ENCODE assay signal across 8 cellular contexts in the genomic region with DNA sequence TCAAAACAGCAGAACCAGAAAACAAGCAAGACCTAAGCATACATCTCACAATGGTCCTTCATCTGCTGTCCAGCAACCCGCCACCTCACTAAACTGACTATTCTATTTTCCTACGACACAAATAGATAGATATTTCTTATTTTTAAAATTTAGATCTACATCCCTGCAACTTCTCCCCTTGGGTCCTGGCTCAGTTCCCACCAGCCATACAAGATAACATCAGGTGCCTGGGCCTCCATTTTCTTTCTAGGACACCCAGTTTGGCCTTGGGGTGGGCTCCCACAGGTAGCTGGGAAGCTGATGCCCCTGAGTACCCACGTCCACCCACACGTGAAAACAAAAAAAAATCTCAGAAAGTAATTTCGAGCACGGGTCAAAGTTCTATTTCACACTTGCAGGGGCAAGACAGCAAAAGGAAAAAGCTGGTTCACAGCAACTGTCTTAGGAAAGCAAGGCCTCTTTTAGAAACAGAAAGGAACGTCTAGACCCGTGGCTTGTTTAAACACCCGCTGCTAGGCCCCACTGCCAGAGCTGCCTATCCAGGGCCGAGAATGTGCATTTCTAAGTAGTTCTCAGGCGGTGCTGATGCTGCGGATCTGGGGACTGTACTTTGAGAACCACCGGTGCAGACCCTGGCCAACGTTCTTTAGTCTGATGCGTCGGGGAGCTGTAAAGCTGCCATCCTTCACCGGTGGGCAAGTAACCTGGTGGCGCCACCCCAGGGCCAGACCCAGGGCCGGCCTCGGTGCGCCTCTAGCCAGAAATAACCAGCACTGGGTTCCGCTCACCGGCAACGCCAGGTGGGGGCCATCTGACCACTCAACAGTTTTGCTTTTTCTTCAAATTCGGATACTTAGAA. TPM values are rescaled to one million over a fixed set of nuclear protein-coding genes. Genes with fewer than 3 reads are reported as not detected.
DNase-seq lines count a peak whose midpoint lies in the region; ATAC-seq and TF ChIP-seq lines count a peak whose summit lies in the region.

No MANE protein-coding gene starts in this region.

- H3F3A ChIP-seq in Loucy (ENCODE audit: low read depth), result 0 out of 2 replicates have a peak, but pooled peaks cover 13% of the 10 kb centered on the region

- WGBS in mesodermal cell (ENCODE audit: insufficient coverage in 2 of 2), 2 experiments, result 11 to 13% methylated on average over 19 to 21 of the region's 25 CpGs

- no peaks in the 10 kb centered on the region for H4K20me1 ChIP-seq in Loucy (ENCODE audit: insufficient read depth, low read length, poor library complexity, severe bottlenecking)

- no peaks in the 10 kb centered on the region for H3K9me3 ChIP-seq in Loucy (ENCODE audit: insufficient read depth, low read depth, low read length)
- H3K9me3 ChIP-seq in mesodermal cell (ENCODE audit: control insufficient read depth, low read length), result peaks cover 4% of the 10 kb centered on the region

- peak overlapping the region; percentile 90 for H3K4me2 ChIP-seq in Loucy (ENCODE audit: low read depth, low read length, poor library complexity, severe bottlenecking)

- H3K27me3 Mint-ChIP-seq in effector memory CD8-positive, alpha-beta T cell, result peaks cover 6 to 9% of the 10 kb centered on the region in 2 donors
- H3K27me3 Mint-ChIP-seq in stimulated activated naive CD8-positive, alpha-beta T cell treated with anti-CD3 and anti-CD28 coated beads, Interleukin-15, Interleukin-2, amounts not matched to agents 100 ng/mL and 50 ng/mL, for 24 hours, result peaks cover 4% of the 10 kb centered on the region

- H3K36me3 Mint-ChIP-seq in effector memory CD8-positive, alpha-beta T cell (ENCODE audit: insufficient read depth), result peaks cover 30% of the 10 kb centered on the region
- peaks cover 4% of the 10 kb centered on the region for H3K36me3 Mint-ChIP-seq in stimulated activated naive CD8-positive, alpha-beta T cell treated with anti-CD3 and anti-CD28 coated beads, Interleukin-15, Interleukin-2, amounts not matched to agents 100 ng/mL and 50 ng/mL, for 24 hours (ENCODE audit: low read depth)

- H3K4me3 Mint-ChIP-seq in effector memory CD8-positive, alpha-beta T cell, result peak overlapping the region; percentile 87 to 88
- H3K4me3 Mint-ChIP-seq in stimulated activated naive CD8-positive, alpha-beta T cell treated with anti-CD3 and anti-CD28 coated beads, Interleukin-15, Interleukin-2, amounts not matched to agents 100 ng/mL and 50 ng/mL, for 24 hours, result peak overlapping the region; percentile 91

- peak; percentile 34 for ATAC-seq in effector memory CD8-positive, alpha-beta T cell (replicated peaks)

- DNase-seq in NOMO-1 (lab: John Stamatoyannopoulos, UW; ENCODE audit: unreplicated experiment in 2 of 2) (peak; percentile 13 to 26), NOMO-1 treated with dmso at 0.1 percent for 144 hours (lab: John Stamatoyannopoulos, UW; ENCODE audit: unreplicated experiment) (no peak), HCEC 1CT (peak; percentile 29)
- DNase-seq in effector memory CD8-positive, alpha-beta T cell, result peak; percentile 31 to 52 (median 33)

- H3K4me3 ChIP-seq in Loucy (ENCODE audit: low read length, poor library complexity, severe bottlenecking) (peak overlapping the region; percentile 81), WI38 (ENCODE audit: low read depth, low read length) (peak overlapping the region; percentile 78), mesodermal cell (ENCODE audit: extremely low read depth, insufficient read depth, low read length, poor library complexity, severe bottlenecking) (peak overlapping the region; percentile 74)

- no peaks in the 10 kb centered on the region for H3K79me2 ChIP-seq in Loucy (ENCODE audit: insufficient read depth, low read length)

- peak overlapping the region; percentile 99 to 100 for H3K27ac Mint-ChIP-seq in effector memory CD8-positive, alpha-beta T cell
- H3K27ac Mint-ChIP-seq in stimulated activated naive CD8-positive, alpha-beta T cell treated with anti-CD3 and anti-CD28 coated beads, Interleukin-15, Interleukin-2, amounts not matched to agents 100 ng/mL and 50 ng/mL, for 24 hours, result peak overlapping the region; percentile 97

- peaks cover 0 to 2% of the 10 kb centered on the region in 2 donors for H3K9me3 Mint-ChIP-seq in effector memory CD8-positive, alpha-beta T cell
- no peaks in the 10 kb centered on the region for H3K9me3 Mint-ChIP-seq in stimulated activated naive CD8-positive, alpha-beta T cell treated with anti-CD3 and anti-CD28 coated beads, Interleukin-15, Interleukin-2, amounts not matched to agents 100 ng/mL and 50 ng/mL, for 24 hours

- no peaks in the 10 kb centered on the region for H3K27me3 ChIP-seq in Loucy (ENCODE audit: insufficient read depth, low read length, poor library complexity, severe bottlenecking)

- H3K4me1 ChIP-seq in Loucy (ENCODE audit: insufficient read depth, low read length, poor library complexity, severe bottlenecking) (peaks cover 13% of the 10 kb centered on the region), mesodermal cell (ENCODE audit: control insufficient read depth, insufficient read depth, low read length, poor library complexity, severe bottlenecking) (peaks cover 4% of the 10 kb centered on the region)

- peaks cover 15 to 18% of the 10 kb centered on the region in 2 donors for H3K4me1 Mint-ChIP-seq in effector memory CD8-positive, alpha-beta T cell (ENCODE audit: low read depth in 2 of 2)
- H3K4me1 Mint-ChIP-seq in stimulated activated naive CD8-positive, alpha-beta T cell treated with anti-CD3 and anti-CD28 coated beads, Interleukin-15, Interleukin-2, amounts not matched to agents 100 ng/mL and 50 ng/mL, for 24 hours (ENCODE audit: low read depth), result peaks cover 24% of the 10 kb centered on the region

- peak overlapping the region; percentile 98 for H2AFZ ChIP-seq in Loucy (ENCODE audit: low read length)

- peak overlapping the region; percentile 86 for H3K9ac ChIP-seq in Loucy (ENCODE audit: low read depth, low read length, poor library complexity, severe bottlenecking)

- peak overlapping the region; percentile 89 for H3K27ac ChIP-seq in mesodermal cell (ENCODE audit: low read depth, low read length, severe bottlenecking)

- H3K36me3 ChIP-seq in Loucy (ENCODE audit: insufficient read depth, low read length) (no peaks in the 10 kb centered on the region), mesodermal cell (ENCODE audit: control insufficient read depth, insufficient read depth, low read length) (no peaks in the 10 kb centered on the region)

- TF ChIP-seq CTCF in Loucy (conservative IDR thresholded peaks at IDR 0.05; ENCODE audit: low read length), result peak; percentile 44
- no peak for TF ChIP-seq CTCF in WI38 (IDR thresholded peaks at IDR 0.05; ENCODE audit: low read depth, low read length)

- no peaks in the 10 kb centered on the region for H3K9me2 ChIP-seq in Loucy (replicated peaks; ENCODE audit: low read depth, low read length)

RNA-seq across cellular contexts. Expression of a gene that starts 47.3 kb away (rescaled TPM):
- polyA plus RNA-seq in mesodermal cell (2013, experiment 1 of 2), result 17.0 TPM
- 20.9 TPM for polyA plus RNA-seq in mesodermal cell (2013, experiment 2 of 2)

RNA-seq across cellular contexts. Expression of a gene that starts 53.0 kb away (rescaled TPM):
- polyA plus RNA-seq in mesodermal cell (2013, experiment 1 of 2), result 5.4 TPM
- 5.6 TPM for polyA plus RNA-seq in mesodermal cell (2013, experiment 2 of 2)
